Comparison of ENCODE assay signal across 19 cellular contexts in the genomic region with DNA sequence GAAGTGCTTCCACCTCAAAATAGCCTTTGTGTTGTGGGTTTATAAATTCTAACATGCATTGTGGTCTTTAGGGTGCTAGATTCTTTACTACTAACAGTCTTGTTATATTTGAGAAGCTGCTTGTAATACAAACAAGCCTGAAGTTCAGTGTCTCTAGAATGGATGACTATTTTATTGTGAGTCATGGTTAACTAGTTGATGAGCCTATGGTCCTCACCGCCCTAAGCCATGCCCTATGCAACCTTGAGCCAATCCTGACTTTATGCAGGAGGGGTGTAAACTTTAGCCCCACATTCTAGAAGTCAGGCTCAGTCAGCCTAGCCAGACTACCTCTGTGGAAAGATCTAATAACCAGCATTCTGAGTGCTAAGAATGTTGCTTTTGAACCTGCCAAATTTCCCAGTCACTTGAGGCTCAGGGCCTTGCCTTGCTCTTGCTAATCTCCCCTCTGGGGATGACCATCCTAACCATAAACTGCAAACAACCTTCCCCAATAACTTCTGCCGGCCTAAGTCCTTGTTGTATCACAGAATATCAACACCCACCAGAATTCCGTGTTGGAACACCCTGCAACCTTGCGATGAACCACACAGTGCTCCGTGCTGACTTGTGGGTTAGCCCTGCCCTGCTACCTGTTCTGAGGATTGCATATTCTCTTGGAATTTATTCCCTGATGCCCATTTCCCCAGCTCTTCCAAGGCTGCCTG.
A peak's percentile ranks its signal among the peaks of the same experiment; 100 is the strongest.
DNase-seq lines count a peak whose midpoint lies in the region; ATAC-seq and TF ChIP-seq lines count a peak whose summit lies in the region.
"Had no signal": no experiment of that assay in that cellular context is flagged by ENCODE, and none has a peak within 500 bp of the region (broad histone marks: within the 10 kb centered on the region; RNA-seq: fewer than 3 reads in every experiment).

No MANE protein-coding gene starts in this region.

- 100% methylated on average over 4 of the region's 5 CpGs; no CpG with 5 or more reads in 1 of the 2 experiments for WGBS in IMR-90 (ENCODE audit: extremely low coverage in 2 of 2, insufficient read length in 1 of 2), 2 experiments

- no peak overlapping the region for H3K27ac ChIP-seq in CD4-positive, CD25-positive, alpha-beta regulatory T cell (ENCODE audit: insufficient read depth, low read length, poor library complexity, severe bottlenecking)
- no peak overlapping the region for H3K27ac ChIP-seq in IMR-90 (ENCODE audit: insufficient read depth, low read length)
- H3K27ac ChIP-seq: KMS-11, left lung, sigmoid colon, SJSA1 had no signal

- H3K27ac Mint-ChIP-seq in CD4-positive, CD25-positive, alpha-beta regulatory T cell, result peak overlapping the region in 2 of 3 donors; percentile 28 to 67
- peak overlapping the region; percentile 84 for H3K27ac Mint-ChIP-seq in activated naive CD8-positive, alpha-beta T cell treated with anti-CD3 and anti-CD28 coated beads for 36 hours
- H3K27ac Mint-ChIP-seq in naive B cell, result peak overlapping the region in 5 of 6 donors; percentile 17 to 93 (median 70)
- H3K27ac Mint-ChIP-seq: activated CD8-positive, alpha-beta memory T cell treated with anti-CD3 and anti-CD28 coated beads, Interleukin-2, amount 10 ng/mL, durations not matched to agents 7 days and 5 days; T-helper 2 cell treated with Interferon-gamma antibody and Interleukin-4, amounts not matched to agents 5 μg/mL and 100 μg/mL, for 36 hours had no signal

- H3K56ac ChIP-seq in IMR-90 (ENCODE audit: extremely low read depth, insufficient read depth, low read length), result no peak overlapping the region

- in situ Hi-C loops in IMR-90 (cut with MboI; ENCODE audit: low sequenced_read_pairs), result no loop called here
- in situ Hi-C loops in ACHN (cut with HindIII; ENCODE audit: low pct_ligation_motif_present, low pct_unique_long_range_greater_than_20kb, low sequenced_read_pairs), result no loop called here
- in situ Hi-C loops in G401 (cut with HindIII; ENCODE audit: low sequenced_read_pairs), result no loop called here

- POLR2A ChIA-PET in IMR-90 (lab: Charles Lee; ENCODE audit: unreplicated experiment), result no interaction called here

- no peak overlapping the region for H2BK5ac ChIP-seq in IMR-90 (ENCODE audit: low read depth, low read length, poor library complexity, severe bottlenecking)

- H3K18ac ChIP-seq in IMR-90 (ENCODE audit: low read depth, low read length), result no peak overlapping the region

- no peaks in the 10 kb centered on the region for H3K27me3 ChIP-seq in CD4-positive, CD25-positive, alpha-beta regulatory T cell (ENCODE audit: control insufficient read depth, insufficient read depth, low read length)
- H3K27me3 ChIP-seq in IMR-90 (ENCODE audit: control insufficient read depth, insufficient read depth, low read length), result peaks cover under 1% of the 10 kb centered on the region
- H3K27me3 ChIP-seq: left lung, sigmoid colon, SJSA1 had no signal

- CTCF ChIA-PET in IMR-90 (lab: Yijun Ruan, JAX), result no interaction called here

- no peak for TF ChIP-seq POLR2A in IMR-90 (IDR thresholded peaks at IDR 0.05; ENCODE audit: low read depth, low read length)

- H3K14ac ChIP-seq in IMR-90 (replicated peaks; ENCODE audit: low read depth, low read length), result no peak overlapping the region

- no peak for DNase-seq in CD4-positive, CD25-positive, alpha-beta regulatory T cell
- DNase-seq in IMR-90, result peak; percentile 26
- DNase-seq in activated naive CD8-positive, alpha-beta T cell treated with anti-CD3 and anti-CD28 coated beads for 36 hours, result no peak
- no peak for DNase-seq in naive B cell
- DNase-seq in ACHN, result no peak
- DNase-seq in G401 (ENCODE audit: low spot score), result no peak
- DNase-seq in CD1c-positive myeloid dendritic cell (ENCODE audit: extremely low spot score), result no peak
- DNase-seq: activated CD8-positive, alpha-beta memory T cell treated with anti-CD3 and anti-CD28 coated beads, Interleukin-2, amount 10 ng/mL, durations not matched to agents 7 days and 5 days; activated gamma-delta T cell; Caco-2; HCEC 1CT; left lung; NCI-H1105; NCI-H526 treated with DMSO at 0.1 percent for 48 hours; sigmoid colon had no signal

- H2BK120ac ChIP-seq in IMR-90 (ENCODE audit: low read depth, low read length), result no peak overlapping the region

- no peak overlapping the region for H4K91ac ChIP-seq in IMR-90 (ENCODE audit: insufficient read depth, low read depth, low read length)

- H4K20me1 ChIP-seq in IMR-90 (ENCODE audit: insufficient read depth, low read length), result no peaks in the 10 kb centered on the region

- H3K4me3 ChIP-seq in CD4-positive, CD25-positive, alpha-beta regulatory T cell (ENCODE audit: low read depth, low read length), result no peak overlapping the region
- no peak overlapping the region for H3K4me3 ChIP-seq in IMR-90 (ENCODE audit: insufficient read depth, low read depth, low read length)
- H3K4me3 ChIP-seq: left lung, sigmoid colon, SJSA1 had no signal

- TF ChIP-seq RAD21 in IMR-90 (IDR thresholded peaks at IDR 0.05; ENCODE audit: low read length), result no peak

- no peaks in the 10 kb centered on the region for H3K79me1 ChIP-seq in IMR-90 (ENCODE audit: low read depth in 1 of 2, low read length in 2 of 2)

- H3K27me3 Mint-ChIP-seq in CD4-positive, CD25-positive, alpha-beta regulatory T cell, result no peaks in the 10 kb centered on the region
- no peaks in the 10 kb centered on the region for H3K27me3 Mint-ChIP-seq in activated naive CD8-positive, alpha-beta T cell treated with anti-CD3 and anti-CD28 coated beads for 36 hours
- H3K27me3 Mint-ChIP-seq in naive B cell, result no peaks in the 10 kb centered on the region
- H3K27me3 Mint-ChIP-seq: activated CD8-positive, alpha-beta memory T cell treated with anti-CD3 and anti-CD28 coated beads, Interleukin-2, amount 10 ng/mL, durations not matched to agents 7 days and 5 days had no signal

- no TSS peak for BruUV-seq in IMR-90 (replicated peaks; lab: Mats Ljungman, UMichigan)

- H3K4me2 ChIP-seq in IMR-90 (ENCODE audit: low read depth, low read length), result no peak overlapping the region
- H3K4me2 ChIP-seq: KMS-11 had no signal

- H3K4me1 Mint-ChIP-seq in CD4-positive, CD25-positive, alpha-beta regulatory T cell, result peaks cover 26 to 75% (median 37%) of the 10 kb centered on the region in 4 donors
- peaks cover 81% of the 10 kb centered on the region for H3K4me1 Mint-ChIP-seq in activated naive CD8-positive, alpha-beta T cell treated with anti-CD3 and anti-CD28 coated beads for 36 hours
- H3K4me1 Mint-ChIP-seq in naive B cell, result peaks cover 44 to 64% (median 64%) of the 10 kb centered on the region in 3 donors

- no peak overlapping the region for H4K8ac ChIP-seq in IMR-90 (ENCODE audit: low read depth in 2 of 2, low read length in 2 of 2)

- H3K9ac ChIP-seq in IMR-90 (ENCODE audit: low read depth, low read length), result no peak overlapping the region
- H3K9ac ChIP-seq: KMS-11 had no signal

- H3K9me3 Mint-ChIP-seq in CD4-positive, CD25-positive, alpha-beta regulatory T cell, result no peaks in the 10 kb centered on the region
- no peaks in the 10 kb centered on the region for H3K9me3 Mint-ChIP-seq in activated naive CD8-positive, alpha-beta T cell treated with anti-CD3 and anti-CD28 coated beads for 36 hours
- H3K9me3 Mint-ChIP-seq in naive B cell, result no peaks in the 10 kb centered on the region
- H3K9me3 Mint-ChIP-seq: T-helper 2 cell treated with Interferon-gamma antibody and Interleukin-4, amounts not matched to agents 5 μg/mL and 100 μg/mL, for 36 hours had no signal

- TF ChIP-seq CTCF in IMR-90 (conservative IDR thresholded peaks at IDR 0.05; ENCODE audit: low read depth, low read length), result no peak

- H3K4me1 ChIP-seq in CD4-positive, CD25-positive, alpha-beta regulatory T cell (ENCODE audit: control insufficient read depth, insufficient read depth, low read length, poor library complexity, severe bottlenecking), result peaks cover 30% of the 10 kb centered on the region
- H3K4me1 ChIP-seq in IMR-90 (ENCODE audit: control insufficient read depth, insufficient read depth, low read length), result no peaks in the 10 kb centered on the region
- H3K4me1 ChIP-seq: Caco-2, left lung, sigmoid colon had no signal

- dilution Hi-C loops in IMR-90 (cut with HindIII; ENCODE audit: low sequenced_read_pairs, unreplicated experiment), result no loop called here

- no peak for ATAC-seq in CD4-positive, CD25-positive, alpha-beta regulatory T cell (ENCODE audit: low read depth in 2 of 2)
- ATAC-seq in IMR-90 (ENCODE audit: low read depth) (peak; percentile 82), naive B cell (ENCODE audit: low read depth in 2 of 2) (no peak), GM21390 (IDR thresholded peaks at IDR 0.05; ENCODE audit: unreplicated experiment) (no peak)
- ATAC-seq: activated CD8-positive, alpha-beta memory T cell treated with anti-CD3 and anti-CD28 coated beads, Interleukin-2, amount 10 ng/mL, durations not matched to agents 7 days and 5 days; left lung had no signal

- H2AK5ac ChIP-seq in IMR-90 (ENCODE audit: low read depth, low read length), result no peak overlapping the region

- no peak overlapping the region for H2BK20ac ChIP-seq in IMR-90 (ENCODE audit: low read depth, low read length)

- intact Hi-C loops in IMR-90 (cut with micrococcal nuclease), result no loop called here

- H3K36me3 ChIP-seq in CD4-positive, CD25-positive, alpha-beta regulatory T cell (ENCODE audit: control insufficient read depth, insufficient read depth, low read length), result no peaks in the 10 kb centered on the region
- no peaks in the 10 kb centered on the region for H3K36me3 ChIP-seq in IMR-90 (ENCODE audit: control insufficient read depth, insufficient read depth, low read length)
- H3K36me3 ChIP-seq: left lung, sigmoid colon, SJSA1 had no signal

- H2AK9ac ChIP-seq in IMR-90 (replicated peaks; ENCODE audit: low read depth, low read length, poor library complexity), result no peak overlapping the region

- H3K4me3 Mint-ChIP-seq in CD4-positive, CD25-positive, alpha-beta regulatory T cell, result no peak overlapping the region
- no peak overlapping the region for H3K4me3 Mint-ChIP-seq in activated naive CD8-positive, alpha-beta T cell treated with anti-CD3 and anti-CD28 coated beads for 36 hours
- peak overlapping the region in 2 of 8 donors; percentile 1 to 67 for H3K4me3 Mint-ChIP-seq in naive B cell
- H3K4me3 Mint-ChIP-seq: activated CD8-positive, alpha-beta memory T cell treated with anti-CD3 and anti-CD28 coated beads, Interleukin-2, amount 10 ng/mL, durations not matched to agents 7 days and 5 days; T-helper 2 cell treated with Interferon-gamma antibody and Interleukin-4, amounts not matched to agents 5 μg/mL and 100 μg/mL, for 36 hours had no signal

- no peak overlapping the region for H2AFZ ChIP-seq in IMR-90 (replicated peaks; ENCODE audit: low read length, poor library complexity)

- H4K5ac ChIP-seq in IMR-90 (ENCODE audit: low read depth, low read length), result no peak overlapping the region

- no peaks in the 10 kb centered on the region for H3K36me3 Mint-ChIP-seq in CD4-positive, CD25-positive, alpha-beta regulatory T cell
- no peaks in the 10 kb centered on the region for H3K36me3 Mint-ChIP-seq in activated naive CD8-positive, alpha-beta T cell treated with anti-CD3 and anti-CD28 coated beads for 36 hours
- H3K36me3 Mint-ChIP-seq in naive B cell, result no peaks in the 10 kb centered on the region
- H3K36me3 Mint-ChIP-seq: activated CD8-positive, alpha-beta memory T cell treated with anti-CD3 and anti-CD28 coated beads, Interleukin-2, amount 10 ng/mL, durations not matched to agents 7 days and 5 days had no signal

- H3K4ac ChIP-seq in IMR-90 (ENCODE audit: low read depth, low read length), result no peak overlapping the region

- H3K23ac ChIP-seq in IMR-90 (ENCODE audit: low read depth, low read length), result no peak overlapping the region

- H2BK15ac ChIP-seq in IMR-90 (ENCODE audit: low read depth, low read length), result no peak overlapping the region

- H3K9me1 ChIP-seq in IMR-90 (ENCODE audit: insufficient read depth, low read length), result peaks cover 3% of the 10 kb centered on the region; the same call in 1 of the 2 replicates

- H3K9me3 ChIP-seq in CD4-positive, CD25-positive, alpha-beta regulatory T cell (ENCODE audit: control insufficient read depth in 2 of 2, low read length in 2 of 2), result no peaks in the 10 kb centered on the region
- no peaks in the 10 kb centered on the region for H3K9me3 ChIP-seq in IMR-90 (ENCODE audit: control insufficient read depth, insufficient read depth, low read length)
- H3K9me3 ChIP-seq: Caco-2, left lung, sigmoid colon, SJSA1 had no signal
